ENCODE assay signal across 23 cellular contexts in the genomic region with DNA sequence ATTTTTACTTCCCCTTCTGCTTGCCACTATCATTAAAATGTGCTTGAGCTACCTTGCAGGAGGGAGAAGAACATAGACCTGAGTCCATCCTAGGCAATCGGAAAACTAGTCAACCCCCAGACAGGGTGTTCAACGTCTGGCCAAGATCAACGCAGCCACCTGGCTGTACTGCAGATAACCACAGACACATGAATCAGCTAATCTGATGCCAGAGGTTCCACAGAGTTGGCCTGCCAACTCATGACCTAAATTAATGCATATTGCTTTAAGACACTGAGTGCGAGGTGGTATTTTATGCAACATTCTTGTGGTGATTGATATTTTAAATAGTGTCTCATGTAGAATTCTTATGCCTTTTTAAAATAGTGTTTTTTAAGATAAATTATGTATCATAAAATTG.
"Had no signal": no experiment of that assay in that cellular context is flagged by ENCODE, and none has a peak within 500 bp of the region (broad histone marks: within the 10 kb centered on the region; RNA-seq: fewer than 3 reads in every experiment).

No MANE protein-coding gene starts in this region.

- DNase-seq: activated CD4-positive, alpha-beta T cell treated with anti-CD3 and anti-CD28 coated beads, Interleukin-2, amount 10 ng/mL, durations not matched to agents 7 days and 5 days; activated CD8-positive, alpha-beta memory T cell treated with anti-CD3 and anti-CD28 coated beads, Interleukin-2, amount 50 U/mL, for 4 hours; activated naive CD4-positive, alpha-beta T cell treated with anti-CD3 and anti-CD28 coated beads, Interleukin-2, amount 10 ng/mL, durations not matched to agents 7 days and 5 days; activated naive CD8-positive, alpha-beta T cell treated with anti-CD3 and anti-CD28 coated beads, Interleukin-2, amount 50 U/mL, for 24 hours; activated T-cell treated with anti-CD3 and anti-CD28 coated beads, Interleukin-2, amount 50 U/mL, for 4 hours; aorta; effector CD8-positive, alpha-beta T cell; esophagus squamous epithelium; heart right ventricle; immature natural killer cell; kidney glomerular epithelial cell; left ventricle myocardium superior; stimulated activated CD4-positive, alpha-beta T cell treated with anti-CD3 and anti-CD28 coated beads, Interleukin-2, amount 100 ng/mL, for 24 hours; stimulated activated naive CD4-positive, alpha-beta T cell treated with Interleukin-2 at 50 U/mL for 16 hours; transverse colon had no signal

- H3K4me1 Mint-ChIP-seq: activated CD4-positive, alpha-beta T cell treated with anti-CD3 and anti-CD28 coated beads, Interleukin-2, amount 10 ng/mL, durations not matched to agents 7 days and 5 days; activated naive CD4-positive, alpha-beta T cell treated with anti-CD3 and anti-CD28 coated beads, Interleukin-2, amount 10 ng/mL, durations not matched to agents 7 days and 5 days; activated naive CD8-positive, alpha-beta T cell treated with anti-CD3 and anti-CD28 coated beads, Interleukin-2, amount 50 U/mL, for 24 hours; immature natural killer cell; memory B cell had no signal

- H3K36me3 Mint-ChIP-seq: activated naive CD4-positive, alpha-beta T cell treated with anti-CD3 and anti-CD28 coated beads, Interleukin-2, amount 10 ng/mL, durations not matched to agents 7 days and 5 days; immature natural killer cell; memory B cell had no signal

- ATAC-seq: activated CD4-positive, CD25-positive, alpha-beta regulatory T cell treated with anti-CD3 and anti-CD28 coated beads, Interleukin-2, amount 50 U/mL, for 24 hours; activated naive CD8-positive, alpha-beta T cell treated with anti-CD3 and anti-CD28 coated beads, Interleukin-2, amount 50 U/mL, for 24 hours; activated T-cell treated with anti-CD3 and anti-CD28 coated beads, Interleukin-2, amount 50 U/mL, for 4 hours; heart right ventricle; left ventricle myocardium superior had no signal

- H3K4me1 ChIP-seq: esophagus squamous epithelium, heart right ventricle, prostate gland, right atrium auricular region, transverse colon, vagina had no signal

- H3K27ac ChIP-seq: esophagus squamous epithelium, heart right ventricle, prostate gland, right atrium auricular region, transverse colon, vagina had no signal

- H3K4me3 ChIP-seq: esophagus squamous epithelium, heart right ventricle, prostate gland, right atrium auricular region, transverse colon, vagina had no signal

- H3K27me3 Mint-ChIP-seq: activated CD4-positive, alpha-beta T cell treated with anti-CD3 and anti-CD28 coated beads, Interleukin-2, amount 10 ng/mL, durations not matched to agents 7 days and 5 days; activated naive CD4-positive, alpha-beta T cell treated with anti-CD3 and anti-CD28 coated beads, Interleukin-2, amount 10 ng/mL, durations not matched to agents 7 days and 5 days; activated naive CD8-positive, alpha-beta T cell treated with anti-CD3 and anti-CD28 coated beads, Interleukin-2, amount 50 U/mL, for 24 hours; dendritic cell treated with granulocyte-macrophage colony-stimulating factor and Interleukin-4, amounts not matched to agents 40 ng/mL and 50 ng/mL, for 4 days; memory B cell had no signal

- H3K27me3 ChIP-seq: esophagus squamous epithelium, heart right ventricle, right atrium auricular region, transverse colon, vagina had no signal

- H3K27ac Mint-ChIP-seq: activated CD4-positive, alpha-beta T cell treated with anti-CD3 and anti-CD28 coated beads, Interleukin-2, amount 10 ng/mL, durations not matched to agents 7 days and 5 days; activated naive CD4-positive, alpha-beta T cell treated with anti-CD3 and anti-CD28 coated beads, Interleukin-2, amount 10 ng/mL, durations not matched to agents 7 days and 5 days; activated naive CD8-positive, alpha-beta T cell treated with anti-CD3 and anti-CD28 coated beads, Interleukin-2, amount 50 U/mL, for 24 hours; dendritic cell treated with granulocyte-macrophage colony-stimulating factor and Interleukin-4, amounts not matched to agents 40 ng/mL and 50 ng/mL, for 4 days; immature natural killer cell; memory B cell; T-helper 2 cell treated with Interferon-gamma antibody and Interleukin-4, amounts not matched to agents 5 μg/mL and 100 μg/mL, for 36 hours had no signal

- H3K9me3 Mint-ChIP-seq: activated naive CD4-positive, alpha-beta T cell treated with anti-CD3 and anti-CD28 coated beads, Interleukin-2, amount 10 ng/mL, durations not matched to agents 7 days and 5 days; activated naive CD8-positive, alpha-beta T cell treated with anti-CD3 and anti-CD28 coated beads, Interleukin-2, amount 50 U/mL, for 24 hours; dendritic cell treated with granulocyte-macrophage colony-stimulating factor and Interleukin-4, amounts not matched to agents 40 ng/mL and 50 ng/mL, for 4 days; neural crest cell had no signal

- H3K36me3 ChIP-seq: esophagus squamous epithelium, heart right ventricle, prostate gland, right atrium auricular region, transverse colon, vagina had no signal

- H3K4me3 Mint-ChIP-seq: activated CD4-positive, alpha-beta T cell treated with anti-CD3 and anti-CD28 coated beads, Interleukin-2, amount 10 ng/mL, durations not matched to agents 7 days and 5 days; activated naive CD4-positive, alpha-beta T cell treated with anti-CD3 and anti-CD28 coated beads, Interleukin-2, amount 10 ng/mL, durations not matched to agents 7 days and 5 days; activated naive CD8-positive, alpha-beta T cell treated with anti-CD3 and anti-CD28 coated beads, Interleukin-2, amount 50 U/mL, for 24 hours; activated T-cell treated with anti-CD3 and anti-CD28 coated beads, Interleukin-2, amount 50 U/mL, for 4 hours; dendritic cell treated with granulocyte-macrophage colony-stimulating factor and Interleukin-4, amounts not matched to agents 40 ng/mL and 50 ng/mL, for 4 days; immature natural killer cell; memory B cell; neural crest cell; T-helper 2 cell treated with Interferon-gamma antibody and Interleukin-4, amounts not matched to agents 5 μg/mL and 100 μg/mL, for 36 hours had no signal

- H3K9me3 ChIP-seq: esophagus squamous epithelium, prostate gland, right atrium auricular region, transverse colon, vagina had no signal
